In genomic region chr11:45798793-45799441, GRCh38 we compare ENCODE assay signal across 16 cellular contexts. TPM values are rescaled to one million over a fixed set of nuclear protein-coding genes. Genes with fewer than 3 reads are reported as not detected.
DNase-seq lines count a peak whose midpoint lies in the region; ATAC-seq and TF ChIP-seq lines count a peak whose summit lies in the region.
"Had no signal": no experiment of that assay in that cellular context is flagged by ENCODE, and none has a peak within 500 bp of the region (broad histone marks: within the 10 kb centered on the region; RNA-seq: fewer than 3 reads in every experiment).

No MANE protein-coding gene starts in this region.

- H3K4me3 ChIP-seq in IMR-90 (ENCODE audit: insufficient read depth, low read depth, low read length), result no peak overlapping the region
- H3K4me3 ChIP-seq: MG63 had no signal

- no TSS peak for BruUV-seq in IMR-90 (replicated peaks; lab: Mats Ljungman, UMichigan)

- no peak overlapping the region; the same call in 1 of the 2 replicates for H3K4me2 ChIP-seq in IMR-90 (ENCODE audit: low read depth, low read length)

- 72% methylated on average over 6 of the region's 10 CpGs; no CpG with 5 or more reads in 1 of the 2 experiments for WGBS in IMR-90 (ENCODE audit: extremely low coverage in 2 of 2, insufficient read length in 1 of 2), 2 experiments

- H3K4ac ChIP-seq in IMR-90 (ENCODE audit: low read depth, low read length), result no peak overlapping the region

- H3K36me3 ChIP-seq in IMR-90 (ENCODE audit: control insufficient read depth, insufficient read depth, low read length), result no peaks in the 10 kb centered on the region
- H3K36me3 ChIP-seq: MG63 had no signal

- dilution Hi-C loops in IMR-90 (cut with HindIII; ENCODE audit: low sequenced_read_pairs, unreplicated experiment), result no loop called here

- DNase-seq in AML-193 (lab: John Stamatoyannopoulos, UW) (peak; percentile 47 to 53), IMR-90 (peak; percentile 60), NOMO-1 (lab: John Stamatoyannopoulos, UW; ENCODE audit: unreplicated experiment in 2 of 2) (peak; percentile 69 to 72), left lobe of liver (ENCODE audit: low spot score) (peak; percentile 81), RKO (ENCODE audit: low spot score) (no peak)
- DNase-seq: activated CD4-positive, alpha-beta T cell treated with anti-CD3 and anti-CD28 coated beads, Interleukin-2, amount 10 ng/mL, durations not matched to agents 7 days and 5 days; activated naive CD4-positive, alpha-beta T cell treated with anti-CD3 and anti-CD28 coated beads, Interleukin-2, amount 50 U/mL, for 16 hours; MG63; stimulated activated CD4-positive, alpha-beta T cell treated with anti-CD3 and anti-CD28 coated beads, Interleukin-1b, Interleukin-23, amount 100 ng/mL, for 48 hours; T-helper 1 cell had no signal

- H2AFZ ChIP-seq in IMR-90 (replicated peaks; ENCODE audit: low read length, poor library complexity), result peak overlapping the region; percentile 74

- no peak overlapping the region for H4K91ac ChIP-seq in IMR-90 (ENCODE audit: insufficient read depth, low read depth, low read length)

- peak overlapping the region; percentile 10; the same call in 1 of the 2 replicates for H2BK20ac ChIP-seq in IMR-90 (ENCODE audit: low read depth, low read length)

- no peaks in the 10 kb centered on the region for H3K4me1 Mint-ChIP-seq in activated T-helper 17 cell treated with anti-CD3 and anti-CD28 coated beads, Interleukin-2, amount 50 U/mL, for 72 hours
- H3K4me1 Mint-ChIP-seq: central memory CD8-positive, alpha-beta T cell; stimulated activated memory B cell treated with anti-CD40 and anti-IgM and Interleukin-4, amounts not matched to agents 10 μg/mL and 1 μg/mL and 100 μg/mL, for 72 hours had no signal

- H2BK120ac ChIP-seq in IMR-90 (ENCODE audit: low read depth, low read length), result no peak overlapping the region

- no peak overlapping the region for H3K4me3 Mint-ChIP-seq in activated T-helper 17 cell treated with anti-CD3 and anti-CD28 coated beads, Interleukin-2, amount 50 U/mL, for 72 hours
- H3K4me3 Mint-ChIP-seq: activated CD4-positive, alpha-beta T cell treated with anti-CD3 and anti-CD28 coated beads, Interleukin-2, amount 10 ng/mL, durations not matched to agents 7 days and 5 days; central memory CD8-positive, alpha-beta T cell; mesothelial cell of epicardium; stimulated activated memory B cell treated with anti-CD40 and anti-IgM and Interleukin-4, amounts not matched to agents 10 μg/mL and 1 μg/mL and 100 μg/mL, for 72 hours had no signal

- H3K9me3 Mint-ChIP-seq in activated T-helper 17 cell treated with anti-CD3 and anti-CD28 coated beads, Interleukin-2, amount 50 U/mL, for 72 hours, result no peaks in the 10 kb centered on the region
- H3K9me3 Mint-ChIP-seq: activated CD4-positive, alpha-beta T cell treated with anti-CD3 and anti-CD28 coated beads, Interleukin-2, amount 10 ng/mL, durations not matched to agents 7 days and 5 days; central memory CD8-positive, alpha-beta T cell; mesothelial cell of epicardium; stimulated activated memory B cell treated with anti-CD40 and anti-IgM and Interleukin-4, amounts not matched to agents 10 μg/mL and 1 μg/mL and 100 μg/mL, for 72 hours had no signal

- no peaks in the 10 kb centered on the region for H4K20me1 ChIP-seq in IMR-90 (ENCODE audit: insufficient read depth, low read length)

- POLR2A ChIA-PET in IMR-90 (lab: Charles Lee; ENCODE audit: unreplicated experiment), result no interaction called here

- no peak overlapping the region for H4K8ac ChIP-seq in IMR-90 (ENCODE audit: low read depth in 2 of 2, low read length in 2 of 2)

- TF ChIP-seq RAD21 in IMR-90 (IDR thresholded peaks at IDR 0.05; ENCODE audit: low read length), result no peak

- no peak overlapping the region for H3K23ac ChIP-seq in IMR-90 (ENCODE audit: low read depth, low read length)

- H3K9me3 ChIP-seq in IMR-90 (ENCODE audit: control insufficient read depth, insufficient read depth, low read length), result no peaks in the 10 kb centered on the region
- H3K9me3 ChIP-seq: MG63 had no signal

- peak overlapping the region; percentile 31; the same call in 1 of the 2 replicates for H3K18ac ChIP-seq in IMR-90 (ENCODE audit: low read depth, low read length)

- no peaks in the 10 kb centered on the region for H3K36me3 Mint-ChIP-seq in activated T-helper 17 cell treated with anti-CD3 and anti-CD28 coated beads, Interleukin-2, amount 50 U/mL, for 72 hours (ENCODE audit: low read depth)
- H3K36me3 Mint-ChIP-seq: mesothelial cell of epicardium; stimulated activated memory B cell treated with anti-CD40 and anti-IgM and Interleukin-4, amounts not matched to agents 10 μg/mL and 1 μg/mL and 100 μg/mL, for 72 hours had no signal

- H2AK9ac ChIP-seq in IMR-90 (replicated peaks; ENCODE audit: low read depth, low read length, poor library complexity), result peak overlapping the region; percentile 43

- peaks cover 8% of the 10 kb centered on the region for H3K27me3 ChIP-seq in IMR-90 (ENCODE audit: control insufficient read depth, insufficient read depth, low read length)
- H3K27me3 ChIP-seq: MG63 had no signal

- CTCF ChIA-PET in IMR-90 (lab: Yijun Ruan, JAX), result interaction anchor here (0.5 to 1.1 kb wide), 2 partner anchors 17 to 556 kb away, joined by 3 read pairs; no protein-coding TSS in a partner anchor

- TF ChIP-seq POLR2A in IMR-90 (IDR thresholded peaks at IDR 0.05; ENCODE audit: low read depth, low read length), result no peak

- peaks cover 4% of the 10 kb centered on the region; the same call in 1 of the 2 replicates for H3K4me1 ChIP-seq in IMR-90 (ENCODE audit: control insufficient read depth, insufficient read depth, low read length)

- no peak overlapping the region for H3K9ac ChIP-seq in IMR-90 (ENCODE audit: low read depth, low read length)

- no peak overlapping the region for H3K14ac ChIP-seq in IMR-90 (replicated peaks; ENCODE audit: low read depth, low read length)

- H2BK15ac ChIP-seq in IMR-90 (ENCODE audit: low read depth, low read length), result no peak overlapping the region

- no peak for TF ChIP-seq CTCF in IMR-90 (conservative IDR thresholded peaks at IDR 0.05; ENCODE audit: low read depth, low read length)

- no peak overlapping the region for H2BK5ac ChIP-seq in IMR-90 (ENCODE audit: low read depth, low read length, poor library complexity, severe bottlenecking)

- in situ Hi-C loops in IMR-90 (cut with MboI; ENCODE audit: low sequenced_read_pairs), result no loop called here

- no peak overlapping the region for H2AK5ac ChIP-seq in IMR-90 (ENCODE audit: low read depth, low read length)

- no peaks in the 10 kb centered on the region for H3K79me1 ChIP-seq in IMR-90 (ENCODE audit: low read depth in 1 of 2, low read length in 2 of 2)

- peaks cover 4% of the 10 kb centered on the region; the same call in 1 of the 2 replicates for H3K9me1 ChIP-seq in IMR-90 (ENCODE audit: insufficient read depth, low read length)

- H3K27ac Mint-ChIP-seq in activated T-helper 17 cell treated with anti-CD3 and anti-CD28 coated beads, Interleukin-2, amount 50 U/mL, for 72 hours, result no peak overlapping the region
- H3K27ac Mint-ChIP-seq: activated CD4-positive, alpha-beta T cell treated with anti-CD3 and anti-CD28 coated beads, Interleukin-2, amount 10 ng/mL, durations not matched to agents 7 days and 5 days; mesothelial cell of epicardium; stimulated activated memory B cell treated with anti-CD40 and anti-IgM and Interleukin-4, amounts not matched to agents 10 μg/mL and 1 μg/mL and 100 μg/mL, for 72 hours had no signal

- ATAC-seq in IMR-90 (ENCODE audit: low read depth) (peak; percentile 80), left lobe of liver (peak; percentile 82), GM21825 (IDR thresholded peaks at IDR 0.05; ENCODE audit: unreplicated experiment) (no peak), HG03520 (IDR thresholded peaks at IDR 0.05; ENCODE audit: unreplicated experiment) (no peak)
- ATAC-seq in activated T-helper 17 cell treated with anti-CD3 and anti-CD28 coated beads, Interleukin-2, amount 50 U/mL, for 72 hours (replicated peaks), result no peak
- ATAC-seq: stimulated activated memory B cell treated with anti-CD40 and anti-IgM and Interleukin-4, amounts not matched to agents 10 μg/mL and 1 μg/mL and 100 μg/mL, for 72 hours had no signal

- peak overlapping the region; percentile 8; the same call in 1 of the 2 replicates for H4K5ac ChIP-seq in IMR-90 (ENCODE audit: low read depth, low read length)

- no peaks in the 10 kb centered on the region for H3K27me3 Mint-ChIP-seq in activated T-helper 17 cell treated with anti-CD3 and anti-CD28 coated beads, Interleukin-2, amount 50 U/mL, for 72 hours
- H3K27me3 Mint-ChIP-seq: activated CD4-positive, alpha-beta T cell treated with anti-CD3 and anti-CD28 coated beads, Interleukin-2, amount 10 ng/mL, durations not matched to agents 7 days and 5 days; central memory CD8-positive, alpha-beta T cell; stimulated activated memory B cell treated with anti-CD40 and anti-IgM and Interleukin-4, amounts not matched to agents 10 μg/mL and 1 μg/mL and 100 μg/mL, for 72 hours had no signal

- H3K27ac ChIP-seq in IMR-90 (ENCODE audit: insufficient read depth, low read length), result peak overlapping the region; percentile 47; the same call in 1 of the 2 replicates

- intact Hi-C loops in IMR-90 (cut with micrococcal nuclease), result no loop called here

- no peak overlapping the region for H3K56ac ChIP-seq in IMR-90 (ENCODE audit: extremely low read depth, insufficient read depth, low read length)

TF ChIP-seq in IMR-90, 13 proteins besides CTCF, POLR2A, EP300 and RAD21 (continues in another document):
- TF ChIP-seq MAFK (IDR thresholded peaks at IDR 0.05; ENCODE audit: low read depth, low read length), result no peak
- no peak for TF ChIP-seq CHD1 (IDR thresholded peaks at IDR 0.05; ENCODE audit: low read depth, low read length)
- TF ChIP-seq FOS (IDR thresholded peaks at IDR 0.05; ENCODE audit: low read depth, low read length), result no peak

RNA-seq across cellular contexts. Expression of gene SLC35C1, which starts 6.0 kb away (rescaled TPM):
- total RNA-seq in IMR-90 (2012; rRNA removed) (3.1 and 4.3 TPM in 2 replicates), left lobe of liver (13.2 TPM)
- polyA plus RNA-seq in IMR-90 (2012; rRNA removed), result 26.7 and 27.1 TPM in 2 replicates
- polyA plus RNA-seq in IMR-90 (2012; cell fraction: cytosol; rRNA removed), result 7.0 and 23.7 TPM in 2 replicates
- 3.3 and 12.5 TPM in 2 replicates for polyA plus RNA-seq in IMR-90 (2012; cell fraction: nucleus; rRNA removed; ENCODE audit: low replicate concordance)
- 10 to 100 TPM in 1 of 2 donors, 1 to 10 TPM in 1; 8.7 to 18.9 TPM for total RNA-seq in activated T-helper 17 cell treated with anti-CD3 and anti-CD28 coated beads, Interleukin-2, amount 50 U/mL, for 72 hours

RNA-seq across cellular contexts. Expression of gene CRY2, which starts 48.4 kb away (rescaled TPM):
- total RNA-seq in IMR-90 (2012; rRNA removed), result 12.8 and 13.1 TPM in 2 replicates
- 10.8 and 12.2 TPM in 2 replicates for polyA plus RNA-seq in IMR-90 (2012; rRNA removed)
- polyA plus RNA-seq in IMR-90 (2012; cell fraction: cytosol; rRNA removed), result 5.4 and 6.9 TPM in 2 replicates
- 33.2 and 38.5 TPM in 2 replicates for polyA plus RNA-seq in IMR-90 (2012; cell fraction: nucleus; rRNA removed; ENCODE audit: low replicate concordance)
- 52.9 TPM for total RNA-seq in left lobe of liver
- 10 to 100 TPM; 12.3 to 25.4 TPM for total RNA-seq in activated T-helper 17 cell treated with anti-CD3 and anti-CD28 coated beads, Interleukin-2, amount 50 U/mL, for 72 hours

Comparison
In these comparisons a context has a peak if more than half of its experiments do, and no peak if none do; other contexts are left out.
1. ATAC-seq: peak in IMR-90 (single experiment) and left lobe of liver (single experiment); none in activated T-helper 17 cell treated with anti-CD3 and anti-CD28 coated beads, Interleukin-2, amount 50 U/mL, for 72 hours (single experiment), GM21825 (single experiment) and HG03520 (single experiment).